Comparison of ENCODE assay signal across 8 cellular contexts in the genomic region with DNA sequence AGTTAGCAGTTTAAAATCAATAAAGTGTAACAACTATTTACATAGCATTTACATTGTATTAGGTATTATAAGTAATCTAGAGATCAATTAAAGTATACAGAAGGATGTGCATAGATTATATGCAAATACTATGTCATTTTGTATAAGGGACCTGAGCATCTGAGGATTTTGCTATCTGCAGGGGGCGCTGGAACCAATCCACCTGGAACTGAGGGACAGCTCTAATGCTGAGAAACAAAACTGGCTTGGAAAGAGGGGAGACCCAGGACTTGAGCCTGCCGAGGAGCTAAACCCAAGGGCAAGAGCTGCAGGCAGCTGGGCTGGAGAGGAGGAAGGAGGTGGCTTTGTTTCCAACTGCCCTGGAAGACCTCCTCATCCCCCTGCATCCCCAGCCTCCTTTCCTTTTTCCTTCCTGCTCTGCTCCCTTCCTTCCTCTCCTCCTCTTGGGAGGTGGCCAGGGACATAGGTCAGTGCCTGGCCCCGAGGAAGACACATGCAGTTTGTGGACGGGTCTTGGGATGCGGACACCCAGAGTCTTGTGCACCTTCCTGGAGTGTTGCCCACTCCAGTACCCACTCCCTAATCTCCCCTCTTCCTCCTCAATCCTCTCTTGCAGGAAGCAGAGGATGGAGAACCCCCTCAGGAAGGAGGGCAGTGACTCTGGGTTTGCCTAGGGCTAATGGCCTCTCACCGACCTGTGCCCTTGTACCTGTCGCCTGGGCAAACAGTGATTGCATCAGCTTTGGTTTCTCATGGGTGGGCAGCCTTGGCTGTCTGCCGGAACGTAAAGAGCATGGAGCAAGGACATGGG. TPM values are rescaled to one million over a fixed set of nuclear protein-coding genes. Genes with fewer than 3 reads are reported as not detected.
DNase-seq lines count a peak whose midpoint lies in the region; TF ChIP-seq lines count a peak whose summit lies in the region.

No MANE protein-coding gene starts in this region.

- H3K9me3 Mint-ChIP-seq in CD8-positive, alpha-beta memory T cell = no peaks in the 10 kb centered on the region

- no peak overlapping the region for H3K27ac ChIP-seq in CD8-positive, alpha-beta memory T cell (ENCODE audit: low read depth, low read length)
- H3K27ac ChIP-seq in liver (ENCODE audit: low read depth in 1 of 2, low read length in 2 of 2) (peak overlapping the region; percentile 55 to 69), RWPE1 (no peak overlapping the region)

- no peaks in the 10 kb centered on the region for H3K9me3 ChIP-seq in CD8-positive, alpha-beta memory T cell (ENCODE audit: low read length)
- no peaks in the 10 kb centered on the region for H3K9me3 ChIP-seq in liver (ENCODE audit: control insufficient read depth in 4 of 4, low read length in 3 of 4)

- CTCF ChIA-PET in CD8-positive, alpha-beta memory T cell (lab: Charles Lee) = interaction anchor here (1.3 to 4.8 kb wide), 8 partner anchors 8 to 133 kb away, joined by 4 to 36 read pairs (median 14); no protein-coding TSS in a partner anchor
- CTCF ChIA-PET in RWPE1 (lab: Yijun Ruan, JAX) = no interaction called here

- DNase-seq in CD8-positive, alpha-beta memory T cell = peak in 4 of 5 donors; percentile 16 to 70 (median 26)
- peak; percentile 26 for DNase-seq in LHCN-M2 (ENCODE audit: low read depth)
- DNase-seq in activated T-cell treated with anti-CD3 and anti-CD28 coated beads for 48 hours (ENCODE audit: low read depth) = peak; percentile 8
- no peak for DNase-seq in foreskin melanocyte
- no peak for DNase-seq in RWPE1 (ENCODE audit: low spot score)
- no peak for DNase-seq in retina
- DNase-seq in HPDE6-E6E7 (ENCODE audit: extremely low spot score) = no peak

- WGBS in liver = 34% methylated on average over 9 of the region's 9 CpGs

- peak overlapping the region in 2 of 8 donors; percentile 33 to 60 for H3K27ac Mint-ChIP-seq in CD8-positive, alpha-beta memory T cell

- H3K9ac ChIP-seq in liver (ENCODE audit: low read depth in 1 of 2, low read length in 2 of 2) = no peak overlapping the region

- H3K27me3 Mint-ChIP-seq in CD8-positive, alpha-beta memory T cell = no peaks in the 10 kb centered on the region

- POLR2A ChIA-PET in CD8-positive, alpha-beta memory T cell (lab: Charles Lee) = no interaction called here
- POLR2A ChIA-PET in RWPE1 (lab: Yijun Ruan, JAX; ENCODE audit: low non-redundant PET) = no interaction called here

- H3K4me1 ChIP-seq in CD8-positive, alpha-beta memory T cell (ENCODE audit: insufficient read depth, low read length) = peaks cover 5% of the 10 kb centered on the region
- peaks cover 9 to 75% (median 67%) of the 10 kb centered on the region in 4 donors for H3K4me1 ChIP-seq in liver (ENCODE audit: control insufficient read depth in 4 of 4, insufficient read depth in 4 of 4, low read length in 3 of 4)

- H3K36me3 Mint-ChIP-seq in CD8-positive, alpha-beta memory T cell = no peaks in the 10 kb centered on the region

- no peaks in the 10 kb centered on the region for H3K27me3 ChIP-seq in CD8-positive, alpha-beta memory T cell (ENCODE audit: insufficient read depth, low read length, poor library complexity, severe bottlenecking)
- no peaks in the 10 kb centered on the region for H3K27me3 ChIP-seq in liver (ENCODE audit: control insufficient read depth in 4 of 4, insufficient read depth in 4 of 4, low read length in 3 of 4)

- no peak overlapping the region for H3K4me3 ChIP-seq in CD8-positive, alpha-beta memory T cell (ENCODE audit: low read length)
- peak overlapping the region; percentile 7 to 53 (median 51) for H3K4me3 ChIP-seq in liver (ENCODE audit: low read depth in 1 of 3, low read length in 3 of 3)

- H3K4me3 Mint-ChIP-seq in CD8-positive, alpha-beta memory T cell = no peak overlapping the region

- peaks cover 4 to 20% (median 19%) of the 10 kb centered on the region in 3 donors for H3K4me1 Mint-ChIP-seq in CD8-positive, alpha-beta memory T cell

- H3K36me3 ChIP-seq in CD8-positive, alpha-beta memory T cell (ENCODE audit: insufficient read depth, low read length) = no peaks in the 10 kb centered on the region
- H3K36me3 ChIP-seq in liver (ENCODE audit: control insufficient read depth in 4 of 4, insufficient read depth in 3 of 4, low read depth in 1 of 4, low read length in 3 of 4) = no peaks in the 10 kb centered on the region

- no peak for TF ChIP-seq CTCF in liver (IDR thresholded peaks at IDR 0.05; ENCODE audit: low read depth, low read length, missing input control)
- no peak for TF ChIP-seq CTCF in RWPE1 (conservative IDR thresholded peaks at IDR 0.05; ENCODE audit: low read depth)

- no peak for TF ChIP-seq RAD21 in liver (IDR thresholded peaks at IDR 0.05)

TF ChIP-seq in liver, 16 proteins besides CTCF, POLR2A, EP300 and RAD21:
- TF ChIP-seq FOXA1 (IDR thresholded peaks at IDR 0.05) (no peak), NR2F2 (IDR thresholded peaks at IDR 0.05) (peak; percentile 58), RXRA (IDR thresholded peaks at IDR 0.05) (peak; percentile 92 to 96), FOXA2 (IDR thresholded peaks at IDR 0.05) (peak; percentile 10)
- TF ChIP-seq, protein P1, sequence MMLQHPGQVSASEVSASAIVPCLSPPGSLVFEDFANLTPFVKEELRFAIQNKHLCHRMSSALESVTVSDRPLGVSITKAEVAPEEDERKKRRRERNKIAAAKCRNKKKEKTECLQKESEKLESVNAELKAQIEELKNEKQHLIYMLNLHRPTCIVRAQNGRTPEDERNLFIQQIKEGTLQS (IDR thresholded peaks at IDR 0.05) = peak; percentile 73
TF ChIP-seq in liver: peak in this region for 4.

RNA-seq across cellular contexts. Expression of a gene that starts 0.8 kb away (rescaled TPM):
- not detected for total RNA-seq in CD8-positive, alpha-beta memory T cell
- polyA plus RNA-seq in CD8-positive, alpha-beta memory T cell = not detected
- not detected in 2 replicates for total RNA-seq in LHCN-M2 (2014; rRNA removed)
- polyA plus RNA-seq in LHCN-M2 (2012) = 0.04 TPM
- 10 to 100 TPM in 1 of 2 donors, 1 to 10 TPM in 1; 1.0 to 35.1 TPM for total RNA-seq in liver
- polyA plus RNA-seq in liver = 10 to 100 TPM; 18.1 to 61.7 TPM

RNA-seq across cellular contexts. Expression of a gene that starts 32.2 kb away (rescaled TPM):
- total RNA-seq in CD8-positive, alpha-beta memory T cell = not detected
- not detected for polyA plus RNA-seq in CD8-positive, alpha-beta memory T cell
- 0.06 TPM in 1 of 2 replicates, not detected in the other for total RNA-seq in LHCN-M2 (2014; rRNA removed)
- 0.06 TPM for polyA plus RNA-seq in LHCN-M2 (2012)
- 10 to 100 TPM in 1 of 2 donors, under 1 TPM in 1; 0.92 to 14.7 TPM for total RNA-seq in liver
- 1 to 10 TPM in 1 of 2 donors, under 1 TPM in 1; 0.36 to 1.9 TPM for polyA plus RNA-seq in liver

Comparison
In these comparisons a context has a peak if more than half of its experiments do, and no peak if none do; other contexts are left out.
1. DNase-seq: peak in CD8-positive, alpha-beta memory T cell (4 of 5), LHCN-M2 (single experiment) and activated T-cell treated with anti-CD3 and anti-CD28 coated beads for 48 hours (single experiment); none in foreskin melanocyte (single experiment), RWPE1 (single experiment), retina (single experiment) and HPDE6-E6E7 (single experiment).
2. H3K27ac ChIP-seq: peak in liver (2 of 2); none in CD8-positive, alpha-beta memory T cell (single experiment) and RWPE1 (single experiment).